ENCODE assay signal across 17 cellular contexts in genomic region chr14:89477391-89477790, GRCh38.
DNase-seq lines count a peak whose midpoint lies in the region; ATAC-seq, FAIRE-seq and TF ChIP-seq lines count a peak whose summit lies in the region.
"Had no signal": no experiment of that assay in that cellular context is flagged by ENCODE, and none has a peak within 500 bp of the region (broad histone marks: within the 10 kb centered on the region; RNA-seq: fewer than 3 reads in every experiment).

No MANE protein-coding gene starts in this region.

- intact Hi-C loops in Right ventricle myocardium inferior (cut with DNase I) (no loop called here), cardiac septum (cut with DNase I) (no loop called here), left cardiac atrium (cut with DNase I) (no loop called here), ovary (cut with DNase I) (no loop called here)

- TF ChIP-seq POLR2A in ovary (IDR thresholded peaks at IDR 0.05) (no peak), H54 (IDR thresholded peaks at IDR 0.05; ENCODE audit: low read depth, low read length) (no peak)

- DNase-seq in Right ventricle myocardium inferior (ENCODE audit: missing footprints) (no peak), cardiac septum (ENCODE audit: low spot score) (no peak), left cardiac atrium (peak; percentile 35), ovary (peak in 4 of 5 donors; percentile 40 to 64 (median 54)), H54 (ENCODE audit: insufficient read length, low spot score) (no peak)
- DNase-seq: activated effector memory CD4-positive, alpha-beta T cell treated with anti-CD3 and anti-CD28 coated beads, Interleukin-2, amount 50 U/mL, for 16 hours; left lung; NCI-H1105; NCI-H526 treated with DMSO at 0.1 percent for 48 hours; OCI-M1; thyroid gland had no signal

- peaks cover 17% of the 10 kb centered on the region for H3K4me1 ChIP-seq in ovary (ENCODE audit: insufficient read depth)
- H3K4me1 ChIP-seq: A549; BLaER1 treated with 17β-estradiol and CSF1 and Interleukin-3, amounts not matched to agents 10 nM and 100 nM; thyroid gland had no signal

- no peak overlapping the region for H3K4me3 ChIP-seq in ovary
- H3K4me3 ChIP-seq: A549; BLaER1 treated with 17β-estradiol and CSF1 and Interleukin-3, amounts not matched to agents 10 nM and 100 nM; left lung; thyroid gland had no signal

- peak overlapping the region; percentile 0 to 60 for H3K27ac ChIP-seq in ovary
- H3K27ac ChIP-seq: A549; BLaER1 treated with 17β-estradiol and CSF1 and Interleukin-3, amounts not matched to agents 10 nM and 100 nM; epithelial cell of prostate; left lung; thyroid gland had no signal

- WGBS in ovary, 3 donors: 24 to 25% (median 24%) methylated on average over 4 of the region's 4 CpGs

- H3K36me3 ChIP-seq in ovary: no peaks in the 10 kb centered on the region
- H3K36me3 ChIP-seq: left lung, thyroid gland had no signal

- no peak for TF ChIP-seq CTCF in ovary (IDR thresholded peaks at IDR 0.05)

- ATAC-seq in Right ventricle myocardium inferior (peak; percentile 50), left cardiac atrium (peak; percentile 36 to 75), HG03520 (IDR thresholded peaks at IDR 0.05; ENCODE audit: unreplicated experiment) (no peak), HG03097 (IDR thresholded peaks at IDR 0.05; ENCODE audit: low FRiP score, unreplicated experiment) (no peak), HG02938 (IDR thresholded peaks at IDR 0.05; ENCODE audit: unreplicated experiment) (no peak)
- ATAC-seq: A549, left lung had no signal

- H3K27me3 ChIP-seq in ovary: no peaks in the 10 kb centered on the region
- H3K27me3 ChIP-seq: BLaER1 treated with 17β-estradiol and CSF1 and Interleukin-3, amounts not matched to agents 10 nM and 100 nM; left lung; thyroid gland had no signal

- no peak for FAIRE-seq in H54 (lab: Jason Lieb, UNC)
- FAIRE-seq: A549 had no signal

- TF ChIP-seq EP300 in ovary (IDR thresholded peaks at IDR 0.05): no peak

- H3K9me3 ChIP-seq in ovary: no peaks in the 10 kb centered on the region
- H3K9me3 ChIP-seq: A549, left lung, thyroid gland had no signal

Comparison
In these comparisons a context has a peak if more than half of its experiments do, and no peak if none do; other contexts are left out.
1. DNase-seq: peak in left cardiac atrium (single experiment) and ovary (4 of 5); none in Right ventricle myocardium inferior (single experiment), cardiac septum (single experiment) and H54 (single experiment).
2. ATAC-seq: peak in Right ventricle myocardium inferior (single experiment) and left cardiac atrium (2 of 2); none in HG03520 (single experiment), HG03097 (single experiment) and HG02938 (single experiment).